In genomic region chr22:39179841-39180335, GRCh38 we compare ENCODE assay signal across 19 cellular contexts. TPM values are rescaled to one million over a fixed set of nuclear protein-coding genes. Genes with fewer than 3 reads are reported as not detected.
DNase-seq lines count a peak whose midpoint lies in the region; ATAC-seq, FAIRE-seq and TF ChIP-seq lines count a peak whose summit lies in the region.
"Had no signal": no experiment of that assay in that cellular context is flagged by ENCODE, and none has a peak within 500 bp of the region (broad histone marks: within the 10 kb centered on the region; RNA-seq: fewer than 3 reads in every experiment).

No MANE protein-coding gene starts in this region.

- in situ Hi-C loops in G401 (cut with HindIII; ENCODE audit: low sequenced_read_pairs): no loop called here

- H3K4me1 ChIP-seq in endothelial cell of umbilical vein (ENCODE audit: control insufficient read depth, extremely low read depth, insufficient read depth, low read length): peaks cover 51% of the 10 kb centered on the region
- peaks cover 7% of the 10 kb centered on the region for H3K4me1 ChIP-seq in mucosa of descending colon (ENCODE audit: low read depth)

- H3K4me2 ChIP-seq in endothelial cell of umbilical vein (ENCODE audit: insufficient read depth, low read length): no peak overlapping the region
- H3K4me2 ChIP-seq: smooth muscle cell had no signal

- intact Hi-C loops in endothelial cell of umbilical vein (cut with micrococcal nuclease): loop anchor here (10.0 kb wide), 1 partner anchor 345 kb away; the partner anchor contains the start of gene ATF4
- intact Hi-C loops in mucosa of descending colon (cut with DNase I, micrococcal nuclease): loop anchor here in 1 of 2 donors (10.0 kb wide), 1 partner anchor 135 kb away; the partner anchor contains the start of gene RPL3

- DNase-seq in G401 (ENCODE audit: low spot score) (peak; percentile 51), NCI-H2171 (lab: John Stamatoyannopoulos, UW) (peak; percentile 75), endothelial cell of umbilical vein (ENCODE audit: low read depth, low spot score) (no peak), osteocyte (ENCODE audit: extremely low spot score, unreplicated experiment) (no peak), mucosa of descending colon (no peak)
- DNase-seq: activated gamma-delta T cell treated with Interleukin-2 at 50 U/mL for 16 hours; dorsolateral prefrontal cortex; GM23248; hypothalamus; NCI-H345; stimulated activated naive CD4-positive, alpha-beta T cell treated with Interleukin-2 at 50 U/mL for 16 hours had no signal

- H2AFZ ChIP-seq in endothelial cell of umbilical vein (ENCODE audit: low read depth, low read length): peak overlapping the region; percentile 41
- H2AFZ ChIP-seq: GM23248 had no signal

- TF ChIP-seq POLR2A in endothelial cell of umbilical vein (IDR thresholded peaks at IDR 0.05; ENCODE audit: low read depth, low read length): no peak

- TF ChIP-seq CTCF in endothelial cell of umbilical vein (IDR thresholded peaks at IDR 0.05; ENCODE audit: extremely low read depth in 1 of 2, insufficient read depth in 1 of 2, low read depth in 1 of 2, low read length in 2 of 2): no peak
- no peak for TF ChIP-seq CTCF in osteocyte (IDR thresholded peaks at IDR 0.05)
- TF ChIP-seq CTCF in mucosa of descending colon (IDR thresholded peaks at IDR 0.05): no peak

- peak overlapping the region; percentile 35 for H3K27ac Mint-ChIP-seq in osteocyte (ENCODE audit: unreplicated experiment)

- H3K4me1 Mint-ChIP-seq in osteocyte (ENCODE audit: unreplicated experiment): peaks cover 30% of the 10 kb centered on the region

- ATAC-seq in GM21526 (IDR thresholded peaks at IDR 0.05; ENCODE audit: low FRiP score, unreplicated experiment) (no peak), GM19324 (IDR thresholded peaks at IDR 0.05; ENCODE audit: low FRiP score, unreplicated experiment) (no peak), HG02981 (IDR thresholded peaks at IDR 0.05; ENCODE audit: unreplicated experiment) (no peak), mucosa of descending colon (no peak)
- ATAC-seq: left lobe of liver had no signal

- no peak overlapping the region for H3K9ac ChIP-seq in endothelial cell of umbilical vein (replicated peaks; ENCODE audit: extremely low read depth, insufficient read depth, low read length)
- H3K9ac ChIP-seq: GM23248 had no signal

- no peaks in the 10 kb centered on the region for H3K27me3 ChIP-seq in endothelial cell of umbilical vein (ENCODE audit: control insufficient read depth in 2 of 2, insufficient read depth in 2 of 2, low read length in 2 of 2)
- H3K27me3 ChIP-seq: dorsolateral prefrontal cortex had no signal

- no peak for FAIRE-seq in endothelial cell of umbilical vein (lab: Jason Lieb, UNC)
- FAIRE-seq: astrocyte had no signal

- no peaks in the 10 kb centered on the region for H3K9me3 Mint-ChIP-seq in osteocyte (ENCODE audit: unreplicated experiment)

- BruUV-seq in endothelial cell of umbilical vein (replicated peaks; lab: Mats Ljungman, UMichigan): no TSS peak

- CTCF ChIA-PET in endothelial cell of umbilical vein (lab: Charles Lee): interaction anchor here (0.9 to 1.7 kb wide), 4 partner anchors 11 to 411 kb away, joined by 3 read pairs; no protein-coding TSS in a partner anchor

- H3K79me2 ChIP-seq in endothelial cell of umbilical vein (ENCODE audit: control insufficient read depth, insufficient read depth, low read length): no peaks in the 10 kb centered on the region

- H3K36me3 Mint-ChIP-seq in osteocyte (ENCODE audit: unreplicated experiment): no peaks in the 10 kb centered on the region
- H3K36me3 Mint-ChIP-seq: IgD-negative memory B cell had no signal

- no peak overlapping the region for H3K4me3 ChIP-seq in endothelial cell of umbilical vein (replicated peaks in 1 of 3; ENCODE audit: insufficient read depth in 1 of 3, low read depth in 1 of 3, low read length in 3 of 3)
- no peak overlapping the region for H3K4me3 ChIP-seq in mucosa of descending colon
- H3K4me3 ChIP-seq: dorsolateral prefrontal cortex, GM23248, smooth muscle cell had no signal

- no peaks in the 10 kb centered on the region for H4K20me1 ChIP-seq in endothelial cell of umbilical vein (replicated peaks; ENCODE audit: control insufficient read depth, extremely low read depth, insufficient read depth, low read length)

- no peak overlapping the region for H3K4me3 Mint-ChIP-seq in osteocyte (ENCODE audit: unreplicated experiment)

- H3K9me3 ChIP-seq in endothelial cell of umbilical vein (replicated peaks; ENCODE audit: control insufficient read depth, insufficient read depth, low read length): no peaks in the 10 kb centered on the region
- no peaks in the 10 kb centered on the region for H3K9me3 ChIP-seq in mucosa of descending colon
- H3K9me3 ChIP-seq: neutrophil had no signal

- H3K9me1 ChIP-seq in endothelial cell of umbilical vein (replicated peaks; ENCODE audit: control insufficient read depth, extremely low read depth, insufficient read depth, low read length): no peaks in the 10 kb centered on the region

- peak overlapping the region; percentile 99 for H3K27ac ChIP-seq in endothelial cell of umbilical vein (ENCODE audit: insufficient read depth, low read depth, low read length)
- H3K27ac ChIP-seq: dorsolateral prefrontal cortex, GM23248, neutrophil had no signal

- H3K36me3 ChIP-seq in endothelial cell of umbilical vein (ENCODE audit: control insufficient read depth in 2 of 2, extremely low read depth in 1 of 2, insufficient read depth in 2 of 2, low read length in 2 of 2) (no peaks in the 10 kb centered on the region), mucosa of descending colon (ENCODE audit: low read depth) (no peaks in the 10 kb centered on the region)
- H3K36me3 ChIP-seq: neutrophil had no signal

- dilution Hi-C loops in endothelial cell of umbilical vein (cut with MboI; ENCODE audit: extremely low pct_ligation_motif_present, low sequenced_read_pairs): no loop called here

- no peaks in the 10 kb centered on the region for H3K27me3 Mint-ChIP-seq in osteocyte (ENCODE audit: unreplicated experiment)

- POLR2A ChIA-PET in endothelial cell of umbilical vein (lab: Charles Lee): no interaction called here

TF ChIP-seq in endothelial cell of umbilical vein, 7 proteins besides CTCF, POLR2A, EP300 and RAD21:
- TF ChIP-seq JUN (IDR thresholded peaks at IDR 0.05; ENCODE audit: borderline replicate concordance, insufficient read depth, insufficient read length, low read depth) (no peak), EZH2 (IDR thresholded peaks at IDR 0.05; ENCODE audit: borderline replicate concordance, low read depth, low read length, severe bottlenecking) (no peak), POLR2AphosphoS5 (IDR thresholded peaks at IDR 0.05; ENCODE audit: insufficient read depth, low read depth, low read length) (no peak), FOS (IDR thresholded peaks at IDR 0.05; ENCODE audit: borderline replicate concordance, insufficient read depth, low read length) (no peak), MYC (IDR thresholded peaks at IDR 0.05; ENCODE audit: low read depth, low read length) (no peak), MAX (IDR thresholded peaks at IDR 0.05; ENCODE audit: insufficient read depth, insufficient read length) (no peak), GATA2 (IDR thresholded peaks at IDR 0.05; ENCODE audit: insufficient read depth, insufficient read length, low read depth, low read length) (no peak)

RNA-seq across cellular contexts. Expression of gene CBX7, which starts 27.4 kb away (rescaled TPM):
- total RNA-seq in G401 (2014; rRNA removed; shearing (Covaris generic)): 7.9 and 9.6 TPM in 2 replicates
- total RNA-seq in endothelial cell of umbilical vein: 5.1 and 7.1 TPM in 2 replicates
- 3.4 and 4.0 TPM in 2 replicates for polyA plus RNA-seq in endothelial cell of umbilical vein
- polyA plus RNA-seq in endothelial cell of umbilical vein (2011; cell fraction: cytosol; rRNA removed): 1.6 and 2.0 TPM in 2 replicates
- 12.0 and 13.9 TPM in 2 replicates for polyA plus RNA-seq in endothelial cell of umbilical vein (2011; cell fraction: nucleus; rRNA removed)
- polyA plus RNA-seq in endothelial cell of umbilical vein (2012): 1.7 and 1.9 TPM in 2 replicates
- polyA minus RNA-seq in endothelial cell of umbilical vein: 3.9 and 6.0 TPM in 2 replicates
- 2.7 TPM for polyA minus RNA-seq in endothelial cell of umbilical vein (2011; cell fraction: cytosol; rRNA and poly(A)+ RNA removed)
- polyA minus RNA-seq in endothelial cell of umbilical vein (2011; cell fraction: nucleus; rRNA and poly(A)+ RNA removed): 6.1 and 6.7 TPM in 2 replicates
- total RNA-seq in osteocyte: 8.1 and 9.6 TPM in 2 replicates
- 100 to 1,000 TPM in 1 of 3 donors, 10 to 100 TPM in 2; 23.6 to 125 (median 29.2) TPM for total RNA-seq in mucosa of descending colon

Comparison
In these comparisons a context has a peak if more than half of its experiments do, and no peak if none do; other contexts are left out.
1. DNase-seq: peak in G401 (single experiment) and NCI-H2171 (single experiment); none in endothelial cell of umbilical vein (single experiment), osteocyte (single experiment) and mucosa of descending colon (0 of 3).